11 cellular contexts compared by ENCODE assay signal in genomic region chr3:52236424-52236886, GRCh38. TPM values are rescaled to one million over a fixed set of nuclear protein-coding genes. Genes with fewer than 3 reads are reported as not detected.
DNase-seq lines count a peak whose midpoint lies in the region; ATAC-seq and TF ChIP-seq lines count a peak whose summit lies in the region.
"Had no signal": no experiment of that assay in that cellular context is flagged by ENCODE, and none has a peak within 500 bp of the region (broad histone marks: within the 10 kb centered on the region; RNA-seq: fewer than 3 reads in every experiment).

No MANE protein-coding gene starts in this region.

- H3K27ac Mint-ChIP-seq in T-cell, result peak overlapping the region; percentile 44 to 86

- ATAC-seq in T-cell (replicated peaks in 1 of 4) (no peak), gastrocnemius medialis (peak in 1 of 2 donors; percentile 13), GM19452 (IDR thresholded peaks at IDR 0.05; ENCODE audit: unreplicated experiment) (no peak)

- no peaks in the 10 kb centered on the region for H3K27me3 Mint-ChIP-seq in T-cell

- H3K4me3 ChIP-seq in fibroblast of the aortic adventitia (ENCODE audit: low read depth, low read length) (peak overlapping the region; percentile 35), gastrocnemius medialis (no peak overlapping the region)

- intact Hi-C loops in gastrocnemius medialis (cut with DNase I; ENCODE audit: low total_unique reads), result loop anchor here (5.0 to 10.0 kb wide), 2 partner anchors 216 to 608 kb away; partner anchors contain the start of gene TNNC1

- CTCF ChIA-PET in T-cell (lab: Charles Lee), result interaction anchor here (0.6 to 3.0 kb wide), 2 partner anchors 101 to 103 kb away, joined by 3 to 10 read pairs; no protein-coding TSS in a partner anchor

- peak overlapping the region; percentile 99 to 100 (median 100) for H3K27ac ChIP-seq in gastrocnemius medialis

- no peaks in the 10 kb centered on the region for H3K9me3 Mint-ChIP-seq in T-cell

- no peaks in the 10 kb centered on the region for H3K9me3 ChIP-seq in gastrocnemius medialis

- TF ChIP-seq CTCF in GM12873 (IDR thresholded peaks at IDR 0.05; ENCODE audit: insufficient read depth, low read depth, low read length, missing control alignments), result peak; percentile 16
- no peak for TF ChIP-seq CTCF in fibroblast of the aortic adventitia (IDR thresholded peaks at IDR 0.05; ENCODE audit: insufficient read depth, low read length)
- peak in 3 of 5 experiments; percentile 16 to 50 (median 35) for TF ChIP-seq CTCF in gastrocnemius medialis (IDR thresholded peaks at IDR 0.05 in 4 of 5, conservative IDR thresholded peaks at IDR 0.05 in 1 of 5)

- H3K36me3 Mint-ChIP-seq in T-cell, result peaks cover 15% of the 10 kb centered on the region

- DNase-seq in T-cell (no peak), fibroblast of the aortic adventitia (ENCODE audit: low read depth) (no peak), gastrocnemius medialis (peak in 1 of 2 donors; percentile 80), AML-193 (lab: John Stamatoyannopoulos, UW) (no peak), amniotic stem cell (lab: John Stamatoyannopoulos, UW) (no peak)
- no peak for DNase-seq in activated effector memory CD4-positive, alpha-beta T cell treated with Interleukin-2 at 50 U/mL for 16 hours
- DNase-seq: activated CD4-positive, alpha-beta T cell treated with anti-CD3 and anti-CD28 coated beads for 4 hours; cortex of kidney; Kasumi-1 had no signal

- in situ Hi-C loops in gastrocnemius medialis (cut with MboI; ENCODE audit: low sequenced_read_pairs in 4 of 4), result loop anchor here in 1 of 4 donors (10.0 kb wide), 1 partner anchor 108 kb away; no protein-coding TSS in a partner anchor

- H3K36me3 ChIP-seq in gastrocnemius medialis, result peaks cover 0 to 3% of the 10 kb centered on the region in 2 donors

- TF ChIP-seq POLR2A in gastrocnemius medialis (IDR thresholded peaks at IDR 0.05), result no peak

- POLR2A ChIA-PET in T-cell (lab: Charles Lee), result no interaction called here

- peak overlapping the region in 2 of 3 donors; percentile 31 to 97 for H3K4me3 Mint-ChIP-seq in T-cell

- H3K4me1 ChIP-seq in gastrocnemius medialis, result peaks cover 65 to 72% of the 10 kb centered on the region in 2 donors

- H3K27me3 ChIP-seq in gastrocnemius medialis, result no peaks in the 10 kb centered on the region

- peaks cover 80 to 87% (median 83%) of the 10 kb centered on the region in 3 donors for H3K4me1 Mint-ChIP-seq in T-cell

RNA-seq across cellular contexts. Expression of gene TWF2, which starts 2.5 kb away (rescaled TPM):
- total RNA-seq in T-cell (10 to 100 TPM; 49.8 to 99.9 (median 88.3) TPM), fibroblast of the aortic adventitia (ENCODE audit: low replicate concordance) (97.5 and 109 TPM in 2 replicates), gastrocnemius medialis (100 to 1,000 TPM in 3 of 4 donors, 10 to 100 TPM in 1; 99.2 to 222 (median 168) TPM)

RNA-seq across cellular contexts. Expression of gene PPM1M, which starts 9.1 kb away (rescaled TPM):
- 10 to 100 TPM; 63.4 to 78.1 (median 73.4) TPM for total RNA-seq in T-cell
- 27.4 and 42.4 TPM in 2 replicates for total RNA-seq in fibroblast of the aortic adventitia (ENCODE audit: low replicate concordance)
- 1 to 10 TPM in 3 of 4 donors, under 1 TPM in 1; 0.97 to 5.2 (median 3.5) TPM for total RNA-seq in gastrocnemius medialis

RNA-seq across cellular contexts. Expression of gene TLR9, which starts 11.0 kb away (rescaled TPM):
- total RNA-seq in T-cell (1 to 10 TPM in 3 of 5 donors, under 1 TPM in 1, not detected in 1; 0.54 to 2.9 (median 2.1) TPM), fibroblast of the aortic adventitia (ENCODE audit: low replicate concordance) (not detected in 2 replicates), gastrocnemius medialis (under 1 TPM in 3 of 4 donors, not detected in 1; 0.07 to 0.41 (median 0.13) TPM)

RNA-seq across cellular contexts. Expression of gene ALAS1, which starts 38.5 kb away (rescaled TPM):
- total RNA-seq in T-cell (10 to 100 TPM; 12.2 to 32.7 (median 27.1) TPM), fibroblast of the aortic adventitia (ENCODE audit: low replicate concordance) (18.8 and 40.8 TPM in 2 replicates), gastrocnemius medialis (10 to 100 TPM; 61.0 to 99.8 (median 68.4) TPM)

RNA-seq across cellular contexts. Expression of gene WDR82, which starts 42.0 kb away (rescaled TPM):
- 100 to 1,000 TPM; 119 to 159 (median 154) TPM for total RNA-seq in T-cell
- total RNA-seq in fibroblast of the aortic adventitia (ENCODE audit: low replicate concordance), result 39.6 and 61.5 TPM in 2 replicates
- total RNA-seq in gastrocnemius medialis, result 10 to 100 TPM; 54.1 to 64.9 (median 59.3) TPM
